Comparison of ENCODE assay signal across 1 cellular context in the genomic region with DNA sequence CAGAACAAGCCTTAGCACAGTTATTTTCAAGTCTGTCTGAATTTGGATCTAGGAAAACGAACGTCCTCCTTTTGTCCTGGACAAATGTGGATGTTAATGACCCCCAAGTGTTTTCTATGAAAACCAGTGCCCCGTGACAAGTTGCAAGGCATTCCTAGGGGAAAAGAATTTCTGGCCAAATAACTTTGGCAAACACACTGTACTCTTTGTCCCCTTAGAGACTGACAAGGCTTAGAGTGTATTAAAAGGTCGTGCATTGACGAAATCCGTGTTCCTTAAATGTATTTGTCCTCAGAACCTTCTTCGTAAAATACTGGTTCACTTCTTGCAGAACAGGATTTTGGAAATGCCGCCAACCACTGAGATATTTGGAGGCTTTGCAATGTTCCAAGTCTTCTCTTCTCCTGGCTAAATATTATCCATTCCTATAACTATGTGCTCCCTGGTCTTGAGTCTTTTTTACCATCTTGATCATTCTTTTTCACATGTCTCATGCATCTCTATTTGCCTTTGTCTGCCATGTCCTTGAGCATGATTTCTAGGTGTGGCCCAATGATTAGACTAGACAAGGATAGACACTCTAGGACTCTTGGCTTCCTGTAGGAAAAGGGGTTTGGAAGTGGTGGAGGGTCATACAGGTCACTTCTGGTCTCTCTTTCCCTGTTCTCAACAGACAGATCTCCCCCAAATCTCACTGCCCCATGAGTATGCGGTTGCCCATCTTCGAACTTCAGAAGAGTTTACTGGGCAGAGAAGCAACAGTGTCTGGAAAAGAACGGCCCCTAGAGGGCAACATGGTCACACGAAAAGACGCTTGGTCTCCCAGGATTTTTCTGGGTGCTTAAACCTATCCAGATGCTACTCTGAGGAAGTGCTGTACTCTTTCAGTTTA.
TF ChIP-seq lines count a peak whose summit lies in the region.

No MANE protein-coding gene starts in this region.

TF ChIP-seq in K562, 482 proteins besides CTCF, POLR2A, EP300 and RAD21 (continued from another document):
- TF ChIP-seq MNT (conservative IDR thresholded peaks at IDR 0.05): no peak
- TF ChIP-seq KLF16 (IDR thresholded peaks at IDR 0.05): 0 out of 2 replicates have a peak, but pooled peaks have one; percentile 10
- TF ChIP-seq, protein P1, sequence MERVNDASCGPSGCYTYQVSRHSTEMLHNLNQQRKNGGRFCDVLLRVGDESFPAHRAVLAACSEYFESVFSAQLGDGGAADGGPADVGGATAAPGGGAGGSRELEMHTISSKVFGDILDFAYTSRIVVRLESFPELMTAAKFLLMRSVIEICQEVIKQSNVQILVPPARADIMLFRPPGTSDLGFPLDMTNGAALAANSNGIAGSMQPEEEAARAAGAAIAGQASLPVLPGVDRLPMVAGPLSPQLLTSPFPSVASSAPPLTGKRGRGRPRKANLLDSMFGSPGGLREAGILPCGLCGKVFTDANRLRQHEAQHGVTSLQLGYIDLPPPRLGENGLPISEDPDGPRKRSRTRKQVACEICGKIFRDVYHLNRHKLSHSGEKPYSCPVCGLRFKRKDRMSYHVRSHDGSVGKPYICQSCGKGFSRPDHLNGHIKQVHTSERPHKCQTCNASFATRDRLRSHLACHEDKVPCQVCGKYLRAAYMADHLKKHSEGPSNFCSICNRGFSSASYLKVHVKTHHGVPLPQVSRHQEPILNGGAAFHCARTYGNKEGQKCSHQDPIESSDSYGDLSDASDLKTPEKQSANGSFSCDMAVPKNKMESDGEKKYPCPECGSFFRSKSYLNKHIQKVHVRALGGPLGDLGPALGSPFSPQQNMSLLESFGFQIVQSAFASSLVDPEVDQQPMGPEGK (CRISPR knock-in tag; IDR thresholded peaks at IDR 0.05; ENCODE audit: borderline replicate concordance): no peak
- peak; percentile 25; the same call in 1 of the 2 replicates for TF ChIP-seq JUND (IDR thresholded peaks at IDR 0.05; ENCODE audit: borderline replicate concordance, low read depth, low read length)
- TF ChIP-seq JUND (tag; IDR thresholded peaks at IDR 0.05; ENCODE audit: borderline replicate concordance, low read depth, low read length): no peak
- 0 out of 2 replicates have a peak, but pooled peaks have one; percentile 30 for TF ChIP-seq CC2D1A (IDR thresholded peaks at IDR 0.05)
- TF ChIP-seq ZNF785 (CRISPR knock-in tag; IDR thresholded peaks at IDR 0.05): no peak
- TF ChIP-seq STAG1 (CRISPR knock-in tag; IDR thresholded peaks at IDR 0.05; ENCODE audit: borderline replicate concordance): peak; percentile 96
